ENCODE assay signal across 9 cellular contexts in the genomic region with DNA sequence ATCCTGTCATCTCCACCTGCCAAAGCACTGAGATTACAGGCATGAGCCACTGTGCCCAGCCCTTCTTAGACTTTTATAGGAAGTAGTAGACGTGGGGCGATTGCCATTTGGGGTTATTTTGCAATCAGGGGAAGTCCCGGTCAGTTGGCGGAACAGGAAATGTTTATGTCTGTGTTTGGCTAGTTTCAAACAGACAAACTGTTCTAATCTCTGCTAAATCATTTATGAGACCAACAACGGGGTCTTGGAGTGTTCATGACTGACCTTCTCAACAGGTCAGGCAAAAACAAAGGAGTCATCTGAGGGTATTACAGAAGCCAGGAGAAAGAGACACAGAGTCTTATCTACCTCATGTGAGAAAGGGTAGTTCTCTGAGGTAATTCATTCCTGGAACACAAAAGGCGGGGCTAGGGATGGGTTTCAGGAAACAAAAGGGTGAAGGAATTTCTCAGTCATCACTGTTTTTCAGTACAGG. TPM values are rescaled to one million over a fixed set of nuclear protein-coding genes. Genes with fewer than 3 reads are reported as not detected.
DNase-seq lines count a peak whose midpoint lies in the region; ATAC-seq and TF ChIP-seq lines count a peak whose summit lies in the region.
"Had no signal": no experiment of that assay in that cellular context is flagged by ENCODE, and none has a peak within 500 bp of the region (broad histone marks: within the 10 kb centered on the region; RNA-seq: fewer than 3 reads in every experiment).

No MANE protein-coding gene starts in this region.

- CTCF ChIA-PET in OCI-LY7 (lab: Charles Lee; ENCODE audit: unreplicated experiment): no interaction called here

- 57 to 66% (median 59%) methylated on average over 6 of the region's 6 CpGs for WGBS in psoas muscle, 3 donors

- no peak overlapping the region for H3K27ac ChIP-seq in OCI-LY7 (ENCODE audit: low read depth, low read length, poor library complexity, severe bottlenecking)
- peak overlapping the region; percentile 27 for H3K27ac ChIP-seq in psoas muscle
- H3K27ac ChIP-seq: A549 had no signal

- no peaks in the 10 kb centered on the region for H4K20me1 ChIP-seq in OCI-LY7 (ENCODE audit: insufficient read depth, low read length)

- no TSS peak for BruUV-seq in OCI-LY7 (replicated peaks; lab: Mats Ljungman, UMichigan)

- intact Hi-C loops in OCI-LY7 (cut with micrococcal nuclease; ENCODE audit: unreplicated experiment): no loop called here
- intact Hi-C loops in psoas muscle (cut with DNase I): no loop called here

- peak overlapping the region; percentile 83 for H2AFZ ChIP-seq in OCI-LY7 (ENCODE audit: low read length)

- peak overlapping the region; percentile 36 for H3K4me2 ChIP-seq in OCI-LY7 (ENCODE audit: low read length)
- H3K4me2 ChIP-seq: A549 had no signal

- H3K27me3 ChIP-seq in psoas muscle (ENCODE audit: insufficient read depth in 3 of 3, low read length in 2 of 3): peaks cover 0 to 6% (median 0%) of the 10 kb centered on the region in 3 donors

- H3K9me3 ChIP-seq in OCI-LY7 (ENCODE audit: low read length) (no peaks in the 10 kb centered on the region), psoas muscle (no peaks in the 10 kb centered on the region)
- H3K9me3 ChIP-seq: A549 had no signal

- H3K4me1 ChIP-seq in OCI-LY7 (ENCODE audit: insufficient read depth, low read length, poor library complexity, severe bottlenecking): peaks cover 7% of the 10 kb centered on the region
- no peaks in the 10 kb centered on the region for H3K4me1 ChIP-seq in psoas muscle
- H3K4me1 ChIP-seq: A549 had no signal

- H3K36me3 ChIP-seq in OCI-LY7 (ENCODE audit: insufficient read depth, low read length) (no peaks in the 10 kb centered on the region), psoas muscle (ENCODE audit: insufficient read depth in 1 of 2, low read depth in 1 of 2) (no peaks in the 10 kb centered on the region)

- H3K79me2 ChIP-seq in OCI-LY7 (ENCODE audit: insufficient read depth, low read depth, low read length): no peaks in the 10 kb centered on the region

- POLR2A ChIA-PET in OCI-LY7 (lab: Charles Lee): interaction anchor here (0.6 to 0.7 kb wide), 3 partner anchors 10 to 127 kb away, joined by 3 read pairs; no protein-coding TSS in a partner anchor

- no peak for TF ChIP-seq CTCF in OCI-LY7 (conservative IDR thresholded peaks at IDR 0.05; ENCODE audit: low read length)
- TF ChIP-seq CTCF in psoas muscle (IDR thresholded peaks at IDR 0.05): no peak

- peak; percentile 44 to 56 for ATAC-seq in activated CD4-positive, CD25-positive, alpha-beta regulatory T cell treated with anti-CD3 and anti-CD28 coated beads, Interleukin-2, amount 50 U/mL, for 24 hours
- ATAC-seq in HG02938 (IDR thresholded peaks at IDR 0.05; ENCODE audit: unreplicated experiment): peak; percentile 94
- ATAC-seq in esophagus mucosa: peak; percentile 96
- peak in 2 of 4 donors; percentile 27 to 49 for ATAC-seq in psoas muscle

- no peak overlapping the region for H3K4me3 ChIP-seq in OCI-LY7 (ENCODE audit: low read depth, low read length, poor library complexity, severe bottlenecking)
- no peak overlapping the region for H3K4me3 ChIP-seq in psoas muscle
- H3K4me3 ChIP-seq: A549 had no signal

- DNase-seq in activated CD4-positive, CD25-positive, alpha-beta regulatory T cell treated with anti-CD3 and anti-CD28 coated beads, Interleukin-2, amount 50 U/mL, for 72 hours: no peak
- DNase-seq in OCI-LY7 (ENCODE audit: low spot score): no peak
- no peak for DNase-seq in psoas muscle
- DNase-seq in GOT3 (lab: John Stamatoyannopoulos, UW): no peak
- no peak for DNase-seq in stimulated activated CD4-positive, alpha-beta T cell treated with anti-CD3 and anti-CD28 coated beads, Interleukin-4, amount 100 ng/mL, for 4 hours

- no peaks in the 10 kb centered on the region for H3K9me2 ChIP-seq in OCI-LY7 (ENCODE audit: insufficient read depth, low read length)

RNA-seq across cellular contexts. Expression of a gene that starts 6.6 kb away (rescaled TPM):
- 5.0 and 6.7 TPM in 2 replicates for total RNA-seq in OCI-LY7 (2014; rRNA removed; shearing (Covaris generic))
- total RNA-seq in OCI-LY7 (2022) (11.5 and 12.5 TPM in 2 replicates), esophagus mucosa (2.0 TPM), psoas muscle (1 to 10 TPM; 2.5 to 5.1 (median 3.7) TPM)
- 1 to 10 TPM; 1.7 to 2.3 (median 2.1) TPM for polyA plus RNA-seq in psoas muscle
